In genomic region chr19:48819366-48819816, GRCh38 we compare ENCODE assay signal across 8 cellular contexts. TPM values are rescaled to one million over a fixed set of nuclear protein-coding genes. Genes with fewer than 3 reads are reported as not detected.
A peak's percentile ranks its signal among the peaks of the same experiment; 100 is the strongest.
DNase-seq lines count a peak whose midpoint lies in the region; ATAC-seq lines count a peak whose summit lies in the region.

No MANE protein-coding gene starts in this region.

- H3K4me1 ChIP-seq in neuronal stem cell (ENCODE audit: control insufficient read depth in 2 of 2, insufficient read depth in 1 of 2, low read depth in 1 of 2, low read length in 2 of 2), result no peaks in the 10 kb centered on the region

- H3K14ac ChIP-seq in neuronal stem cell (ENCODE audit: low read length), result no peak overlapping the region

- H2BK15ac ChIP-seq in neuronal stem cell (ENCODE audit: low read length), result no peak overlapping the region

- ATAC-seq in esophagus mucosa, result peak; percentile 90
- no peak for ATAC-seq in HG02885 (IDR thresholded peaks at IDR 0.05; ENCODE audit: poor library complexity, unreplicated experiment)
- ATAC-seq in GM21528 (IDR thresholded peaks at IDR 0.05; ENCODE audit: low FRiP score, unreplicated experiment), result no peak

- no peak overlapping the region for H3K18ac ChIP-seq in neuronal stem cell (ENCODE audit: low read length)

- no peak overlapping the region for H3K9ac ChIP-seq in neuronal stem cell (ENCODE audit: low read depth, low read length, poor library complexity)

- DNase-seq in COLO668 (lab: John Stamatoyannopoulos, UW; ENCODE audit: unreplicated experiment), result peak; percentile 47
- DNase-seq in NCI-H446 treated with DMSO at 0.1 percent for 48 hours (lab: John Stamatoyannopoulos, UW), result peak; percentile 80
- DNase-seq in neuronal stem cell (ENCODE audit: low spot score), result no peak
- no peak for DNase-seq in globus pallidus (ENCODE audit: low spot score)
- no peak for DNase-seq in NCI-H2171 (lab: John Stamatoyannopoulos, UW)

- no peak overlapping the region for H2AK5ac ChIP-seq in neuronal stem cell (ENCODE audit: low read depth, low read length)

- peaks cover 10 to 13% of the 10 kb centered on the region in 2 donors for H3K36me3 ChIP-seq in neuronal stem cell (replicated peaks in 1 of 2; ENCODE audit: control insufficient read depth in 2 of 2, insufficient read depth in 2 of 2, low read length in 2 of 2)

- no peak overlapping the region for H2BK5ac ChIP-seq in neuronal stem cell (ENCODE audit: low read length)

- no peak overlapping the region for H3K4me3 ChIP-seq in neuronal stem cell (ENCODE audit: low read length in 2 of 2)

- H4K8ac ChIP-seq in neuronal stem cell (ENCODE audit: low read depth, low read length), result no peak overlapping the region

- no peak overlapping the region for H2BK120ac ChIP-seq in neuronal stem cell (ENCODE audit: low read depth, low read length)

- H3K79me1 ChIP-seq in neuronal stem cell (ENCODE audit: low read depth, low read length), result peaks cover 2% of the 10 kb centered on the region

- no peak overlapping the region for H4K91ac ChIP-seq in neuronal stem cell (ENCODE audit: low read depth, low read length, poor library complexity)

- H3K27me3 ChIP-seq in neuronal stem cell (ENCODE audit: control insufficient read depth in 3 of 3, insufficient read depth in 3 of 3, low read depth in 1 of 3, low read length in 3 of 3), result no peaks in the 10 kb centered on the region

- H3K4ac ChIP-seq in neuronal stem cell (ENCODE audit: low read length), result peak overlapping the region; percentile 7

- peaks cover 0 to 5% of the 10 kb centered on the region in 2 donors for H3K9me3 ChIP-seq in neuronal stem cell (replicated peaks in 1 of 2; ENCODE audit: control insufficient read depth in 2 of 2, insufficient read depth in 1 of 2, low read depth in 1 of 2, low read length in 2 of 2)

- no peak overlapping the region for H2AFZ ChIP-seq in neuronal stem cell (ENCODE audit: low read length)

- no peak overlapping the region for H3K27ac ChIP-seq in neuronal stem cell (replicated peaks; ENCODE audit: low read length)

- H3K23ac ChIP-seq in neuronal stem cell (ENCODE audit: low read depth, low read length, poor library complexity), result no peak overlapping the region

- H2BK12ac ChIP-seq in neuronal stem cell (ENCODE audit: low read length), result no peak overlapping the region

- no CpG with 5 or more reads among the region's 4 CpGs for WGBS in neuronal stem cell (ENCODE audit: extremely low coverage in 2 of 2, insufficient read length in 2 of 2, insufficient replicate concordance in 1 of 2), 2 donors

- no peak overlapping the region for H3K4me2 ChIP-seq in neuronal stem cell (ENCODE audit: insufficient read depth, low read length, poor library complexity, severe bottlenecking)

RNA-seq across cellular contexts. Expression of gene BCAT2, which starts 8.6 kb away (rescaled TPM):
- total RNA-seq in esophagus mucosa, result 31.0 TPM
- 49.0 TPM for polyA plus RNA-seq in neuronal stem cell (2013, experiment 1 of 2)
- polyA plus RNA-seq in neuronal stem cell (2013, experiment 2 of 2), result 48.6 TPM

RNA-seq across cellular contexts. Expression of gene HSD17B14, which starts 16.9 kb away (rescaled TPM):
- 0.40 TPM for total RNA-seq in esophagus mucosa
- polyA plus RNA-seq in neuronal stem cell (2013, experiment 1 of 2), result 24.4 TPM
- 24.3 TPM for polyA plus RNA-seq in neuronal stem cell (2013, experiment 2 of 2)

RNA-seq across cellular contexts. Expression of gene PLEKHA4, which starts 49.0 kb away (rescaled TPM):
- 8.1 TPM for total RNA-seq in esophagus mucosa
- 19.9 TPM for polyA plus RNA-seq in neuronal stem cell (2013, experiment 1 of 2)
- 19.6 TPM for polyA plus RNA-seq in neuronal stem cell (2013, experiment 2 of 2)

RNA-seq across cellular contexts. Expression of gene PPP1R15A, which starts 52.8 kb away (rescaled TPM):
- total RNA-seq in esophagus mucosa, result 30.0 TPM
- polyA plus RNA-seq in neuronal stem cell (2013, experiment 1 of 2), result 21.2 TPM
- 21.1 TPM for polyA plus RNA-seq in neuronal stem cell (2013, experiment 2 of 2)

Comparison
In these comparisons a context has a peak if more than half of its experiments do, and no peak if none do; other contexts are left out.
1. DNase-seq: peak in COLO668 (single experiment) and NCI-H446 treated with DMSO at 0.1 percent for 48 hours (single experiment); none in neuronal stem cell (single experiment), globus pallidus (single experiment) and NCI-H2171 (single experiment).